8 cellular contexts compared by ENCODE assay signal in the genomic region with DNA sequence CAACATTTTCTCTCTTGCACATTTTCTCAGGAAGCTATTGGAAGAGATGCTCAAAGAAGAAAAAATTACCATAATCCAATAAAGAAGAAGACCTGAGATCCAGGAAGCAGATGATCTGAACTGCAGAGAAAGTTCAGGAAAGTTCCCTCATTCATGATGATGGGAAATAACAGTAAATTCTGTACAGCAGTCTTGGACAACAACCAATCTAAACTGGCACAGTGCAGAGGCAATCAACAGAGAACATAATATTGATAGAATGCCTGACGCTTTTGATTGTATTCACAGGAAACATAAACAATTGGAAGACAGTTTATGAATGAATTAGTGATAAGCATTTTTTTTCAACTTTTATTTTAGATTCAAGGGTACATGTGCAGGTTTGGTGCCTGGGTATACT.
"Had no signal": no experiment of that assay in that cellular context is flagged by ENCODE, and none has a peak within 500 bp of the region (broad histone marks: within the 10 kb centered on the region; RNA-seq: fewer than 3 reads in every experiment).

No MANE protein-coding gene starts in this region.

- H3K4me3 ChIP-seq: K562 had no signal

- H3K4me3 Mint-ChIP-seq: IgD-negative memory B cell had no signal

- H3K27ac ChIP-seq: HL-60 had no signal

- H3K36me3 Mint-ChIP-seq: IgD-negative memory B cell had no signal

- H3K27me3 Mint-ChIP-seq: IgD-negative memory B cell had no signal

- DNase-seq: IMR-90, KBM-7, KG1 had no signal

- FAIRE-seq: HepG2, HTR-8/SVneo, K562 had no signal

- H3K27ac Mint-ChIP-seq: IgD-negative memory B cell had no signal

- ATAC-seq: HepG2, K562 had no signal

- H3K4me1 Mint-ChIP-seq: IgD-negative memory B cell had no signal
